10 cellular contexts compared by ENCODE assay signal in the genomic region with DNA sequence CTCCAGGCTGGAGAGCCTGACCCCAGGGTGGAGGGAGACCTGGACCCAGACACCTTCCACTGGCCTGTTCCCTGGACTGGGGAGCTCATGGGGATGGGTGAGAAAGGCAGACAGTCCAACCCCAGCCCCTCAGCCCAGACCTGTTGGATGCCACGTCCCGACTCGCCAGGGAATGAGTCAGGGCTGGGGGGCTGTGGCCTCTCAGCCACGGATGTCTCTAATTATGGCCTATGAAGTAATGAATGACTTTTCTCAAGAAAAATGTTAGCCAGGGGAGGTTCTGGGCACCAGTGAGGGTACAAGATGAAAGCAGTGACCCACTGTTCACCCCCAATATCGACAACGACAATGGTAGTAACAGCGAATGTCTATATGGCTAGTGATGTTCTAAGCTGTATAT.
DNase-seq lines count a peak whose midpoint lies in the region; ATAC-seq and TF ChIP-seq lines count a peak whose summit lies in the region.
"Had no signal": no experiment of that assay in that cellular context is flagged by ENCODE, and none has a peak within 500 bp of the region (broad histone marks: within the 10 kb centered on the region; RNA-seq: fewer than 3 reads in every experiment).

No MANE protein-coding gene starts in this region.

- H3K27me3 Mint-ChIP-seq in activated T-cell treated with anti-CD3 and anti-CD28 coated beads, Interleukin-2, amount 50 U/mL, for 72 hours (ENCODE audit: low read depth) = no peaks in the 10 kb centered on the region
- H3K27me3 Mint-ChIP-seq in activated naive CD8-positive, alpha-beta T cell treated with anti-CD3 and anti-CD28 coated beads for 36 hours = no peaks in the 10 kb centered on the region
- no peaks in the 10 kb centered on the region for H3K27me3 Mint-ChIP-seq in activated CD4-positive, alpha-beta memory T cell treated with anti-CD3 and anti-CD28 coated beads for 36 hours

- no peaks in the 10 kb centered on the region for H3K9me3 Mint-ChIP-seq in activated T-cell treated with anti-CD3 and anti-CD28 coated beads, Interleukin-2, amount 50 U/mL, for 72 hours
- no peaks in the 10 kb centered on the region for H3K9me3 Mint-ChIP-seq in activated naive CD8-positive, alpha-beta T cell treated with anti-CD3 and anti-CD28 coated beads for 36 hours
- no peaks in the 10 kb centered on the region for H3K9me3 Mint-ChIP-seq in activated CD4-positive, alpha-beta memory T cell treated with anti-CD3 and anti-CD28 coated beads for 36 hours

- TF ChIP-seq POLR2A in suprapubic skin (IDR thresholded peaks at IDR 0.05) (no peak), spleen (IDR thresholded peaks at IDR 0.05) (no peak)

- H3K27me3 ChIP-seq in suprapubic skin (no peaks in the 10 kb centered on the region), spleen (replicated peaks in 1 of 7) (no peaks in the 10 kb centered on the region)

- H3K4me3 Mint-ChIP-seq in activated T-cell treated with anti-CD3 and anti-CD28 coated beads, Interleukin-2, amount 50 U/mL, for 72 hours = peak overlapping the region; percentile 51 to 78
- H3K4me3 Mint-ChIP-seq in activated naive CD8-positive, alpha-beta T cell treated with anti-CD3 and anti-CD28 coated beads for 36 hours = no peak overlapping the region
- no peak overlapping the region for H3K4me3 Mint-ChIP-seq in activated CD4-positive, alpha-beta memory T cell treated with anti-CD3 and anti-CD28 coated beads for 36 hours

- no peaks in the 10 kb centered on the region for H3K36me3 Mint-ChIP-seq in activated T-cell treated with anti-CD3 and anti-CD28 coated beads, Interleukin-2, amount 50 U/mL, for 72 hours (ENCODE audit: insufficient read depth in 2 of 2)
- no peaks in the 10 kb centered on the region for H3K36me3 Mint-ChIP-seq in activated naive CD8-positive, alpha-beta T cell treated with anti-CD3 and anti-CD28 coated beads for 36 hours
- no peaks in the 10 kb centered on the region for H3K36me3 Mint-ChIP-seq in activated CD4-positive, alpha-beta memory T cell treated with anti-CD3 and anti-CD28 coated beads for 36 hours

- H3K36me3 ChIP-seq in suprapubic skin = no peaks in the 10 kb centered on the region
- H3K36me3 ChIP-seq in spleen = peaks cover 0 to 85% (median 3%) of the 10 kb centered on the region in 6 donors

- TF ChIP-seq EP300 in suprapubic skin (IDR thresholded peaks at IDR 0.05) = no peak

- DNase-seq in activated T-cell treated with anti-CD3 and anti-CD28 coated beads, Interleukin-2, amount 50 U/mL, for 72 hours = no peak
- DNase-seq in activated T-cell treated with anti-CD3 and anti-CD28 coated beads, Interleukin-2, amount 50 U/mL, for 48 hours = no peak
- no peak for DNase-seq in activated naive CD8-positive, alpha-beta T cell treated with anti-CD3 and anti-CD28 coated beads for 36 hours
- peak; percentile 33 for DNase-seq in fibroblast of villous mesenchyme (ENCODE audit: low read depth)
- DNase-seq in suprapubic skin (ENCODE audit: low spot score in 2 of 2) = no peak
- DNase-seq in spleen = no peak
- DNase-seq in activated CD4-positive, alpha-beta memory T cell treated with anti-CD3 and anti-CD28 coated beads for 36 hours = no peak
- DNase-seq: KG1 had no signal

- peak overlapping the region; percentile 89 for H3K27ac Mint-ChIP-seq in activated T-cell treated with anti-CD3 and anti-CD28 coated beads, Interleukin-2, amount 50 U/mL, for 72 hours
- H3K27ac Mint-ChIP-seq in activated naive CD8-positive, alpha-beta T cell treated with anti-CD3 and anti-CD28 coated beads for 36 hours = peak overlapping the region; percentile 20
- H3K27ac Mint-ChIP-seq in activated CD4-positive, alpha-beta memory T cell treated with anti-CD3 and anti-CD28 coated beads for 36 hours = no peak overlapping the region

- 30% methylated on average over 7 of the region's 7 CpGs for WGBS in suprapubic skin
- WGBS in spleen, 5 donors = 69 to 85% (median 80%) methylated on average over 7 of the region's 7 CpGs

- H3K4me3 ChIP-seq in fibroblast of villous mesenchyme (ENCODE audit: low read depth, low read length) (no peak overlapping the region), suprapubic skin (no peak overlapping the region), spleen (no peak overlapping the region)
- H3K4me3 ChIP-seq: A549 had no signal

- no peak for ATAC-seq in activated T-cell treated with anti-CD3 and anti-CD28 coated beads, Interleukin-2, amount 50 U/mL, for 72 hours (replicated peaks in 1 of 2)
- ATAC-seq in GM21367 (IDR thresholded peaks at IDR 0.05; ENCODE audit: unreplicated experiment) = no peak

- H3K9me3 ChIP-seq in suprapubic skin (no peaks in the 10 kb centered on the region), spleen (no peaks in the 10 kb centered on the region)
- H3K9me3 ChIP-seq: A549 had no signal

- POLR2A ChIA-PET in activated CD4-positive, alpha-beta memory T cell treated with anti-CD3 and anti-CD28 coated beads for 36 hours (lab: Charles Lee) = no interaction called here

- intact Hi-C loops in spleen (cut with DNase I; ENCODE audit: low total_unique reads) = no loop called here
- intact Hi-C loops in activated CD4-positive, alpha-beta memory T cell treated with anti-CD3 and anti-CD28 coated beads for 36 hours (cut with micrococcal nuclease) = no loop called here

- H3K27ac ChIP-seq in suprapubic skin (peak overlapping the region; percentile 36), spleen (peak overlapping the region in 2 of 8 donors; percentile 3 to 62)

- H3K4me1 Mint-ChIP-seq in activated T-cell treated with anti-CD3 and anti-CD28 coated beads, Interleukin-2, amount 50 U/mL, for 72 hours (ENCODE audit: low read depth) = peaks cover 42% of the 10 kb centered on the region
- peaks cover 34% of the 10 kb centered on the region for H3K4me1 Mint-ChIP-seq in activated naive CD8-positive, alpha-beta T cell treated with anti-CD3 and anti-CD28 coated beads for 36 hours
- peaks cover 51% of the 10 kb centered on the region for H3K4me1 Mint-ChIP-seq in activated CD4-positive, alpha-beta memory T cell treated with anti-CD3 and anti-CD28 coated beads for 36 hours (ENCODE audit: low read depth)

- TF ChIP-seq CTCF in fibroblast of villous mesenchyme (IDR thresholded peaks at IDR 0.05; ENCODE audit: insufficient read depth, low read depth, low read length) = no peak
- no peak for TF ChIP-seq CTCF in suprapubic skin (IDR thresholded peaks at IDR 0.05)
- TF ChIP-seq CTCF in spleen (IDR thresholded peaks at IDR 0.05 in 8 of 11, conservative IDR thresholded peaks at IDR 0.05 in 3 of 11) = no peak

- peaks cover 85% of the 10 kb centered on the region for H3K4me1 ChIP-seq in suprapubic skin
- H3K4me1 ChIP-seq in spleen = peaks cover 38 to 100% (median 85%) of the 10 kb centered on the region in 6 donors

- CTCF ChIA-PET in activated CD4-positive, alpha-beta memory T cell treated with anti-CD3 and anti-CD28 coated beads for 36 hours (lab: Charles Lee) = interaction anchor here (0.5 to 3.5 kb wide), 6 partner anchors 17 to 143 kb away, joined by 3 to 17 read pairs (median 3); no protein-coding TSS in a partner anchor

Comparison
In these comparisons a context has a peak if more than half of its experiments do, and no peak if none do; other contexts are left out.
1. H3K4me3 Mint-ChIP-seq: peak in activated T-cell treated with anti-CD3 and anti-CD28 coated beads, Interleukin-2, amount 50 U/mL, for 72 hours (2 of 2); none in activated naive CD8-positive, alpha-beta T cell treated with anti-CD3 and anti-CD28 coated beads for 36 hours (single experiment) and activated CD4-positive, alpha-beta memory T cell treated with anti-CD3 and anti-CD28 coated beads for 36 hours (single experiment).